In genomic region chr4:38949416-38950051, GRCh38 we compare ENCODE assay signal across 11 cellular contexts.
DNase-seq lines count a peak whose midpoint lies in the region; ATAC-seq and TF ChIP-seq lines count a peak whose summit lies in the region.
"Had no signal": no experiment of that assay in that cellular context is flagged by ENCODE, and none has a peak within 500 bp of the region (broad histone marks: within the 10 kb centered on the region; RNA-seq: fewer than 3 reads in every experiment).

No MANE protein-coding gene starts in this region.

- H3K4me1 Mint-ChIP-seq in activated naive CD8-positive, alpha-beta T cell treated with anti-CD3 and anti-CD28 coated beads, Interleukin-2, amount 10 ng/mL, durations not matched to agents 7 days and 5 days, result peaks cover 17% of the 10 kb centered on the region

- H2AFZ ChIP-seq in hepatocyte, result no peak overlapping the region

- peaks cover 6% of the 10 kb centered on the region for H3K27me3 Mint-ChIP-seq in activated naive CD8-positive, alpha-beta T cell treated with anti-CD3 and anti-CD28 coated beads, Interleukin-2, amount 10 ng/mL, durations not matched to agents 7 days and 5 days

- 52% methylated on average over 5 of the region's 5 CpGs for WGBS in hepatocyte (ENCODE audit: low lambda C conversion rate, missing lambda C conversion rate)
- WGBS in prostate gland, result 58% methylated on average over 5 of the region's 5 CpGs

- H3K27ac ChIP-seq in hepatocyte, result no peak overlapping the region
- H3K27ac ChIP-seq in prostate gland, result no peak overlapping the region
- H3K27ac ChIP-seq: cardiac muscle cell had no signal

- no peaks in the 10 kb centered on the region for H3K9me3 Mint-ChIP-seq in activated naive CD8-positive, alpha-beta T cell treated with anti-CD3 and anti-CD28 coated beads, Interleukin-2, amount 10 ng/mL, durations not matched to agents 7 days and 5 days
- H3K9me3 Mint-ChIP-seq: IgD-negative memory B cell had no signal

- H3K9me3 ChIP-seq in hepatocyte (ENCODE audit: low read depth) (no peaks in the 10 kb centered on the region), prostate gland (no peaks in the 10 kb centered on the region)

- peak overlapping the region; percentile 56 for H3K27ac Mint-ChIP-seq in activated naive CD8-positive, alpha-beta T cell treated with anti-CD3 and anti-CD28 coated beads, Interleukin-2, amount 10 ng/mL, durations not matched to agents 7 days and 5 days
- H3K27ac Mint-ChIP-seq: IgD-negative memory B cell had no signal

- DNase-seq in AG08395 (ENCODE audit: low spot score), result peak; percentile 9
- DNase-seq in LHCN-M2 (ENCODE audit: low read depth), result peak; percentile 19
- DNase-seq in activated naive CD8-positive, alpha-beta T cell treated with anti-CD3 and anti-CD28 coated beads, Interleukin-2, amount 10 ng/mL, durations not matched to agents 7 days and 5 days, result peak; percentile 43
- peak; percentile 86 for DNase-seq in kidney tubule cell (ENCODE audit: low spot score)
- DNase-seq in NCI-H748 treated with DMSO at 0.1 percent for 48 hours (lab: John Stamatoyannopoulos, UW), result no peak
- no peak for DNase-seq in hepatocyte (ENCODE audit: low spot score)
- no peak for DNase-seq in prostate gland (ENCODE audit: low spot score)
- DNase-seq: RPMI8226 had no signal

- H3K9me2 ChIP-seq in hepatocyte (replicated peaks; ENCODE audit: insufficient read depth), result no peaks in the 10 kb centered on the region

- no peaks in the 10 kb centered on the region for H4K20me1 ChIP-seq in hepatocyte (ENCODE audit: insufficient read depth, poor library complexity, severe bottlenecking)

- H3K27me3 ChIP-seq in hepatocyte (no peaks in the 10 kb centered on the region), prostate gland (replicated peaks; ENCODE audit: insufficient read depth) (no peaks in the 10 kb centered on the region)
- H3K27me3 ChIP-seq: cardiac muscle cell had no signal

- TF ChIP-seq CTCF in hepatocyte (IDR thresholded peaks at IDR 0.05; ENCODE audit: poor library complexity) (no peak), prostate gland (IDR thresholded peaks at IDR 0.05) (no peak)

- H3K4me3 ChIP-seq in hepatocyte (no peak overlapping the region), prostate gland (no peak overlapping the region)
- H3K4me3 ChIP-seq: cardiac muscle cell had no signal

- no peaks in the 10 kb centered on the region for H3K36me3 ChIP-seq in hepatocyte (replicated peaks; ENCODE audit: insufficient read depth, low read depth)
- peaks cover 0 to 4% of the 10 kb centered on the region in 2 donors for H3K36me3 ChIP-seq in prostate gland
- H3K36me3 ChIP-seq: cardiac muscle cell had no signal

- intact Hi-C loops in prostate gland (cut with DNase I), result no loop called here

- H3K4me1 ChIP-seq in hepatocyte (ENCODE audit: insufficient read depth) (no peaks in the 10 kb centered on the region), prostate gland (replicated peaks) (peaks cover 3% of the 10 kb centered on the region)

- peak; percentile 92 for ATAC-seq in activated naive CD8-positive, alpha-beta T cell treated with anti-CD3 and anti-CD28 coated beads, Interleukin-2, amount 10 ng/mL, durations not matched to agents 7 days and 5 days (ENCODE audit: low read depth)
- no peak for ATAC-seq in HG02973 (IDR thresholded peaks at IDR 0.05; ENCODE audit: unreplicated experiment)

- peak overlapping the region; percentile 44 for H3K4me3 Mint-ChIP-seq in activated naive CD8-positive, alpha-beta T cell treated with anti-CD3 and anti-CD28 coated beads, Interleukin-2, amount 10 ng/mL, durations not matched to agents 7 days and 5 days
- H3K4me3 Mint-ChIP-seq: IgD-negative memory B cell had no signal

- no peak for TF ChIP-seq POLR2A in prostate gland (IDR thresholded peaks at IDR 0.05)

- peaks cover 1% of the 10 kb centered on the region for H3K36me3 Mint-ChIP-seq in activated naive CD8-positive, alpha-beta T cell treated with anti-CD3 and anti-CD28 coated beads, Interleukin-2, amount 10 ng/mL, durations not matched to agents 7 days and 5 days
- H3K36me3 Mint-ChIP-seq: IgD-negative memory B cell had no signal

- POLR2A ChIA-PET in activated naive CD8-positive, alpha-beta T cell treated with anti-CD3 and anti-CD28 coated beads, Interleukin-2, amount 10 ng/mL, durations not matched to agents 7 days and 5 days (lab: Charles Lee), result interaction anchor here (0.6 to 1.4 kb wide), 6 partner anchors 9 to 94 kb away, joined by 3 to 4 read pairs (median 4); partner anchors contain the start of gene TMEM156

- H3K79me2 ChIP-seq in hepatocyte, result no peaks in the 10 kb centered on the region

- H3K4me2 ChIP-seq in hepatocyte, result no peak overlapping the region

Comparison
In these comparisons a context has a peak if more than half of its experiments do, and no peak if none do; other contexts are left out.
1. DNase-seq: peak in AG08395 (single experiment), LHCN-M2 (single experiment), activated naive CD8-positive, alpha-beta T cell treated with anti-CD3 and anti-CD28 coated beads, Interleukin-2, amount 10 ng/mL, durations not matched to agents 7 days and 5 days (single experiment) and kidney tubule cell (single experiment); none in NCI-H748 treated with DMSO at 0.1 percent for 48 hours (single experiment), hepatocyte (single experiment) and prostate gland (single experiment).